11 cellular contexts compared by ENCODE assay signal in the genomic region with DNA sequence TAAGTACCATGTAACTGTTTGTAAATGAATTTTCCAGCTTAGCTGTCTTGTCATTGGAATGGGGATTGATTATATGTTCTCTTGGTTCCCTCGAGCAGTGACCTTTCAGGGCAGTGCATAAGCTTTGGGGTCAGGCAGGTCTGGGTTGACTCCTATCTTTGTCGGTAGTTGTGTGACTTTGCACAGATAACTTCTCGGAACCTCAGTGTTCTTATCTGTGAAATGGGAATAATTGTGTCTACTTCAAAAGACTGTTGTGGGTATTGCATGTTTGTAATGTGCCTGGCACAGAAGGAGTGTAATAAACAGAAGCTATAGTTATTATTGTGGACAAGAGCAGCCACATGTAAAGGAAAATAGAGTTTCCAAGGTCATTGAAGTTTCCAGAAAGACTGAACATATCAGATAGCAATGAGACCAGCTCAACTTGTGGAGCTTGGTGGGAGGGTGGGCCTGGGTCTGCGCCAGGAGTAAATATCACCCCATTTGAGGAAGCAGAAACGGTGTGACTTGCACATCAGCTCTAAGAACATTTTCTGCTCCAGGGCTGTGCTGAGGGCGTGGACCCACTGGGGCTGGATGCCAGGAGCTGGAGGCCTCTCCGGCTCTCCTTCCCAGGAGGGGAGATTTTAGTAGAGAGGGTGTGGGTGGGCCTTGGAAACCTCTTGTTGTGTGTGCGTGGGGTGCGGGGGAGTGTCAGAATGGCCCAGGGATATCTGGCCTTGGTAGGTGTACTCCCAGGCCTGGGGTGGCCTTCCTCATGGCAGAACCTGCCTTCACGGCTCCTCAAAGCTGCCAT. TPM values are rescaled to one million over a fixed set of nuclear protein-coding genes. Genes with fewer than 3 reads are reported as not detected.
A peak's percentile ranks its signal among the peaks of the same experiment; 100 is the strongest.
DNase-seq lines count a peak whose midpoint lies in the region; ATAC-seq and TF ChIP-seq lines count a peak whose summit lies in the region.
"Had no signal": no experiment of that assay in that cellular context is flagged by ENCODE, and none has a peak within 500 bp of the region (broad histone marks: within the 10 kb centered on the region; RNA-seq: fewer than 3 reads in every experiment).

No MANE protein-coding gene starts in this region.

- H3K4me3 Mint-ChIP-seq in dendritic cell treated with granulocyte-macrophage colony-stimulating factor and Interleukin-4, amounts not matched to agents 40 ng/mL and 50 ng/mL, for 4 days = peak overlapping the region; percentile 9
- no peak overlapping the region for H3K4me3 Mint-ChIP-seq in T-cell
- H3K4me3 Mint-ChIP-seq: activated naive CD4-positive, alpha-beta T cell treated with anti-CD3 and anti-CD28 coated beads, Interleukin-2, amount 50 U/mL, for 24 hours had no signal

- DNase-seq in MV-4-11 (lab: John Stamatoyannopoulos, UW) = peak; percentile 60
- peak; percentile 89 for DNase-seq in lower lobe of right lung
- DNase-seq in thoracic aorta (ENCODE audit: low spot score) = no peak
- DNase-seq in T-cell = no peak
- DNase-seq: SHP77 had no signal

- peak overlapping the region; percentile 97 for H3K27ac ChIP-seq in lower lobe of right lung
- H3K27ac ChIP-seq in thoracic aorta = peak overlapping the region; percentile 43

- TF ChIP-seq CTCF in lower lobe of right lung (IDR thresholded peaks at IDR 0.05) (no peak), thoracic aorta (IDR thresholded peaks at IDR 0.05) (no peak)

- CTCF ChIA-PET in T-cell (lab: Charles Lee) = interaction anchor here (0.6 to 2.7 kb wide), 15 partner anchors 66 to 1616 kb away, joined by 3 to 7 read pairs (median 4); no protein-coding TSS in a partner anchor

- peaks cover 81% of the 10 kb centered on the region for H3K4me1 Mint-ChIP-seq in dendritic cell treated with granulocyte-macrophage colony-stimulating factor and Interleukin-4, amounts not matched to agents 40 ng/mL and 50 ng/mL, for 4 days (ENCODE audit: low read depth)
- peaks cover 31 to 38% (median 31%) of the 10 kb centered on the region in 3 donors for H3K4me1 Mint-ChIP-seq in T-cell

- H3K9me3 ChIP-seq in lower lobe of right lung (no peaks in the 10 kb centered on the region), thoracic aorta (no peaks in the 10 kb centered on the region)
- H3K9me3 ChIP-seq: Caco-2 had no signal

- H3K4me1 ChIP-seq in lower lobe of right lung (peaks cover 83% of the 10 kb centered on the region), thoracic aorta (ENCODE audit: control insufficient read depth in 1 of 2, low read depth in 2 of 2) (peaks cover 4 to 30% of the 10 kb centered on the region in 2 donors)

- H3K27me3 ChIP-seq in lower lobe of right lung (ENCODE audit: low read depth) (no peaks in the 10 kb centered on the region), thoracic aorta (replicated peaks; ENCODE audit: insufficient read depth) (no peaks in the 10 kb centered on the region)

- intact Hi-C loops in dendritic cell treated with granulocyte-macrophage colony-stimulating factor and Interleukin-4, amounts not matched to agents 40 ng/mL and 50 ng/mL, for 4 days (cut with micrococcal nuclease) = loop anchor here (2.0 to 10.0 kb wide), 3 partner anchors 16 to 121 kb away; a partner anchor contains a TSS
- intact Hi-C loops in lower lobe of right lung (cut with DNase I) = loop anchor here (5.0 kb wide), 1 partner anchor 166 kb away; no protein-coding TSS in a partner anchor

- POLR2A ChIA-PET in T-cell (lab: Charles Lee) = interaction anchor here (0.5 to 1.0 kb wide), 5 partner anchors 17 to 511 kb away, joined by 3 to 11 read pairs (median 4); no protein-coding TSS in a partner anchor

- no peaks in the 10 kb centered on the region for H3K36me3 ChIP-seq in lower lobe of right lung
- H3K36me3 ChIP-seq in thoracic aorta = no peaks in the 10 kb centered on the region

- H3K27ac Mint-ChIP-seq in dendritic cell treated with granulocyte-macrophage colony-stimulating factor and Interleukin-4, amounts not matched to agents 40 ng/mL and 50 ng/mL, for 4 days = peak overlapping the region; percentile 98
- H3K27ac Mint-ChIP-seq in T-cell = no peak overlapping the region
- H3K27ac Mint-ChIP-seq: activated naive CD4-positive, alpha-beta T cell treated with anti-CD3 and anti-CD28 coated beads, Interleukin-2, amount 50 U/mL, for 24 hours had no signal

- no peaks in the 10 kb centered on the region for H3K9me3 Mint-ChIP-seq in dendritic cell treated with granulocyte-macrophage colony-stimulating factor and Interleukin-4, amounts not matched to agents 40 ng/mL and 50 ng/mL, for 4 days
- H3K9me3 Mint-ChIP-seq in T-cell = no peaks in the 10 kb centered on the region
- H3K9me3 Mint-ChIP-seq: activated naive CD4-positive, alpha-beta T cell treated with anti-CD3 and anti-CD28 coated beads, Interleukin-2, amount 50 U/mL, for 24 hours had no signal

- no peaks in the 10 kb centered on the region for H3K36me3 Mint-ChIP-seq in dendritic cell treated with granulocyte-macrophage colony-stimulating factor and Interleukin-4, amounts not matched to agents 40 ng/mL and 50 ng/mL, for 4 days (ENCODE audit: low read depth)
- no peaks in the 10 kb centered on the region for H3K36me3 Mint-ChIP-seq in T-cell
- H3K36me3 Mint-ChIP-seq: activated naive CD4-positive, alpha-beta T cell treated with anti-CD3 and anti-CD28 coated beads, Interleukin-2, amount 50 U/mL, for 24 hours had no signal

- H3K27me3 Mint-ChIP-seq in dendritic cell treated with granulocyte-macrophage colony-stimulating factor and Interleukin-4, amounts not matched to agents 40 ng/mL and 50 ng/mL, for 4 days = no peaks in the 10 kb centered on the region
- no peaks in the 10 kb centered on the region for H3K27me3 Mint-ChIP-seq in T-cell
- H3K27me3 Mint-ChIP-seq: activated naive CD4-positive, alpha-beta T cell treated with anti-CD3 and anti-CD28 coated beads, Interleukin-2, amount 50 U/mL, for 24 hours had no signal

- H3K4me3 ChIP-seq in lower lobe of right lung (no peak overlapping the region), thoracic aorta (no peak overlapping the region)

- peak; percentile 3 to 4 for ATAC-seq in lower lobe of right lung
- no peak for ATAC-seq in thoracic aorta (ENCODE audit: insufficient number of reproducible peaks, low FRiP score, low read depth)
- ATAC-seq in HG03457 (IDR thresholded peaks at IDR 0.05; ENCODE audit: unreplicated experiment) = no peak
- no peak for ATAC-seq in T-cell (replicated peaks in 1 of 4)
- ATAC-seq in GM21390 (IDR thresholded peaks at IDR 0.05; ENCODE audit: unreplicated experiment) = no peak
- no peak for ATAC-seq in GM21737 (IDR thresholded peaks at IDR 0.05; ENCODE audit: unreplicated experiment)

RNA-seq across cellular contexts. Expression of a gene that starts 19.8 kb away (rescaled TPM):
- 302 TPM for total RNA-seq in lower lobe of right lung
- 1,000 to 10,000 TPM in 1 of 2 donors, 100 to 1,000 TPM in 1; 358 to 3,038 TPM for total RNA-seq in thoracic aorta
- 1,000 to 10,000 TPM in 2 of 5 donors, 10 to 100 TPM in 3; 20.4 to 2,951 (median 27.1) TPM for total RNA-seq in T-cell

Comparison
In these comparisons a context has a peak if more than half of its experiments do, and no peak if none do; other contexts are left out.
1. DNase-seq: peak in MV-4-11 (single experiment) and lower lobe of right lung (single experiment); none in thoracic aorta (single experiment) and T-cell (0 of 34).
2. ATAC-seq: peak in lower lobe of right lung (2 of 2); none in thoracic aorta (single experiment), HG03457 (single experiment), T-cell (0 of 4), GM21390 (single experiment) and GM21737 (single experiment).